28 cellular contexts compared by ENCODE assay signal in the genomic region with DNA sequence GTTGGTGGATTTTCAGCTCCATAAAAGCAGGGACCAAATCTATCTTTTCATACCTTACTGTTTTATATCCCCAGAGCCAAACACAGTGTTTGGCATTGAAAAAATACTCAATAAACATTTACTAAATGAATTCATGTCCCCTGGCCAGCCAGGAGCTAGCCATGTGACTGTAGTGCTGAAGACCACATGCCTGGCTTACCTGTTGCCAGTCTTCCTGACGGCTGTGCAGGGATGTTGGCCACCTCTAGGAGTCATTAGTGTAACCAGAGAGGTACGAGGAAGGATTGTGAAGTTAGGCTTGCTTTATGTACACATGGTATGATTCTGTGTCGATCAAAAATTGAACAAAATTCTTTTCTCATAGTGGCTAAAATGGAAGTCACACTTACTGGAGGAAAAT.
"Had no signal": no experiment of that assay in that cellular context is flagged by ENCODE, and none has a peak within 500 bp of the region (broad histone marks: within the 10 kb centered on the region; RNA-seq: fewer than 3 reads in every experiment).

No MANE protein-coding gene starts in this region.

- H3K27ac ChIP-seq: brain microvascular endothelial cell, coronary artery, dorsolateral prefrontal cortex, gastrocnemius medialis, neutrophil, stomach, thyroid gland, upper lobe of left lung, vagina had no signal

- H3K27me3 ChIP-seq: brain microvascular endothelial cell, dorsolateral prefrontal cortex, gastrocnemius medialis, neutrophil, sigmoid colon, stomach, thyroid gland, upper lobe of left lung, vagina had no signal

- H3K36me3 ChIP-seq: brain microvascular endothelial cell, gastrocnemius medialis, neutrophil, sigmoid colon, thyroid gland, upper lobe of left lung, vagina had no signal

- H3K4me3 Mint-ChIP-seq: activated CD4-positive, alpha-beta memory T cell treated with anti-CD3 and anti-CD28 coated beads for 36 hours; activated T-helper 1 cell treated with anti-CD3 and anti-CD28 coated beads, Interleukin-12 subunit alpha, Interleukin-12 subunit beta, Interleukin-2, Interleukin-4 antibody, amounts not matched to agents 30 ng/mL and 10 ng/mL and 1 ng/mL, durations not matched to agents 14 hours and 24 hours and 36 hours; nephron; stimulated activated naive B cell treated with anti-CD40 and anti-IgM and Interleukin-4, amounts not matched to agents 10 μg/mL and 1 μg/mL and 100 μg/mL, for 72 hours had no signal

- H3K9me3 Mint-ChIP-seq: activated CD4-positive, alpha-beta memory T cell treated with anti-CD3 and anti-CD28 coated beads for 36 hours; activated T-helper 1 cell treated with anti-CD3 and anti-CD28 coated beads, Interleukin-12 subunit alpha, Interleukin-12 subunit beta, Interleukin-2, Interleukin-4 antibody, amounts not matched to agents 30 ng/mL and 10 ng/mL and 1 ng/mL, durations not matched to agents 14 hours and 24 hours and 36 hours; nephron had no signal

- H3K4me1 ChIP-seq: upper lobe of left lung had no signal

- H3K36me3 Mint-ChIP-seq: activated CD4-positive, alpha-beta memory T cell treated with anti-CD3 and anti-CD28 coated beads for 36 hours had no signal

- ATAC-seq: activated CD4-positive, CD25-positive, alpha-beta regulatory T cell treated with anti-CD3 and anti-CD28 coated beads, Interleukin-2, amount 50 U/mL, for 24 hours; gastrocnemius medialis; left ventricle myocardium superior; stimulated activated naive B cell treated with anti-CD40 and anti-IgM and Interleukin-4, amounts not matched to agents 10 μg/mL and 1 μg/mL and 100 μg/mL, for 72 hours had no signal

- H3K27ac Mint-ChIP-seq: activated CD4-positive, alpha-beta memory T cell treated with anti-CD3 and anti-CD28 coated beads for 36 hours; activated T-helper 1 cell treated with anti-CD3 and anti-CD28 coated beads, Interleukin-12 subunit alpha, Interleukin-12 subunit beta, Interleukin-2, Interleukin-4 antibody, amounts not matched to agents 30 ng/mL and 10 ng/mL and 1 ng/mL, durations not matched to agents 14 hours and 24 hours and 36 hours; nephron; stimulated activated naive B cell treated with anti-CD40 and anti-IgM and Interleukin-4, amounts not matched to agents 10 μg/mL and 1 μg/mL and 100 μg/mL, for 72 hours had no signal

- H3K4me3 ChIP-seq: coronary artery, dorsolateral prefrontal cortex, gastrocnemius medialis, sigmoid colon, stomach, thyroid gland, upper lobe of left lung, vagina had no signal

- H3K9me3 ChIP-seq: gastrocnemius medialis, neutrophil, sigmoid colon, stomach, thyroid gland, upper lobe of left lung, vagina had no signal

- DNase-seq: activated CD4-positive, alpha-beta memory T cell treated with anti-CD3 and anti-CD28 coated beads for 36 hours; activated CD4-positive, alpha-beta T cell treated with anti-CD3 and anti-CD28 coated beads for 48 hours; activated CD8-positive, alpha-beta memory T cell treated with anti-CD3 and anti-CD28 coated beads, Interleukin-2, amount 50 U/mL, for 4 hours; activated gamma-delta T cell; activated naive CD4-positive, alpha-beta T cell treated with anti-CD3 and anti-CD28 coated beads, Interleukin-2, amount 50 U/mL, for 16 hours; activated T-cell treated with anti-CD3 and anti-CD28 coated beads, Interleukin-2, amount 50 U/mL, for 1 hour; amniotic stem cell; brain microvascular endothelial cell; dorsolateral prefrontal cortex; effector memory CD4-positive, alpha-beta T cell; erythroblast; gastrocnemius medialis; glutamatergic neuron; kidney glomerular epithelial cell; left ventricle myocardium superior; sigmoid colon; small intestine; stimulated activated CD4-positive, alpha-beta T cell treated with anti-CD3 and anti-CD28 coated beads, Interleukin-1b, Interleukin-23, amount 100 ng/mL, for 48 hours; stimulated activated naive B cell treated with anti-CD40 and anti-IgM and Interleukin-4, amounts not matched to agents 10 μg/mL and 1 μg/mL and 100 μg/mL, for 72 hours; stomach; thyroid gland; upper lobe of left lung had no signal

- H3K27me3 Mint-ChIP-seq: activated CD4-positive, alpha-beta memory T cell treated with anti-CD3 and anti-CD28 coated beads for 36 hours; stimulated activated naive B cell treated with anti-CD40 and anti-IgM and Interleukin-4, amounts not matched to agents 10 μg/mL and 1 μg/mL and 100 μg/mL, for 72 hours had no signal
